In the genomic region with DNA sequence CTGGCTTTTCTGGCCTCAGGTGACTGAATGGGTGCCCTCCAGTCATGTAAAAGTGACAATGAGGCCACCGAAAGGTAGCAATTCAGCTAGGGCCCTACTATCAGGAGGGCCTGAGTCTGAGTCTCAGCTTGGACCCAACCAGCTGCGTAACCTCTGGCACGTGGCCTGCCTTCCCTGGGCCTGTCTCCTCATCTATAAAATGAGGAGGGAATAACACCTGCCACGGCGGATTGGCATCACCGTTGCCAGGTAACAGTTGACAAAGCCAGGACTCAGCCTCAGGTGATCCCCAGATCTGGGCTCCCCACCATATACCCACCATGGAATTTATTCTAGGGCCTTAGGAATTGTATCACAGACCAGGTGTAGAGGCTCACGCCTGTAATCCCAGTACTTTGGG, we compare ENCODE assay signal across 26 cellular contexts.
"Had no signal": no experiment of that assay in that cellular context is flagged by ENCODE, and none has a peak within 500 bp of the region (broad histone marks: within the 10 kb centered on the region; RNA-seq: fewer than 3 reads in every experiment).

No MANE protein-coding gene starts in this region.

- H3K27ac Mint-ChIP-seq: dendritic cell treated with granulocyte-macrophage colony-stimulating factor and Interleukin-4, amounts not matched to agents 40 ng/mL and 50 ng/mL, for 4 days; endodermal cell; nephron progenitor cell; type B pancreatic cell had no signal

- H3K27ac ChIP-seq: colonic mucosa, epithelial cell of prostate, gastrocnemius medialis, heart left ventricle, hepatocyte, pancreas, right lobe of liver, stomach, tibial artery had no signal

- H3K27me3 Mint-ChIP-seq: dendritic cell treated with granulocyte-macrophage colony-stimulating factor and Interleukin-4, amounts not matched to agents 40 ng/mL and 50 ng/mL, for 4 days; naive thymus-derived CD8-positive, alpha-beta T cell; type B pancreatic cell had no signal

- H3K4me2 ChIP-seq: hepatocyte had no signal

- H3K9me3 Mint-ChIP-seq: naive thymus-derived CD8-positive, alpha-beta T cell; type B pancreatic cell had no signal

- DNase-seq: colonic mucosa; effector CD8-positive, alpha-beta T cell; endodermal cell; foreskin fibroblast; gastrocnemius medialis; mammary epithelial cell; naive thymus-derived CD8-positive, alpha-beta T cell; nephron progenitor cell; occipital lobe; pancreas; right lobe of liver; small intestine; stimulated activated CD4-positive, alpha-beta T cell treated with anti-CD3 and anti-CD28 coated beads, Interleukin-12 subunit alpha, Interleukin-12 subunit beta, amount 100 ng/mL, for 4 hours; stimulated activated CD4-positive, alpha-beta T cell treated with anti-CD3 and anti-CD28 coated beads, Interleukin-1b, Interleukin-23, amount 100 ng/mL, for 48 hours; stimulated activated CD4-positive, alpha-beta T cell treated with anti-CD3 and anti-CD28 coated beads, Interleukin-4, amount 100 ng/mL, for 1 hour; stimulated activated CD8-positive, alpha-beta memory T cell treated with anti-CD3 and anti-CD28 coated beads, Interleukin-4, amount 100 ng/mL, for 48 hours; stimulated activated naive CD4-positive, alpha-beta T cell; stomach; tibial artery had no signal

- H3K4me1 Mint-ChIP-seq: endodermal cell; naive thymus-derived CD8-positive, alpha-beta T cell had no signal

- H3K4me1 ChIP-seq: colonic mucosa, gastrocnemius medialis, heart left ventricle, pancreas, right lobe of liver, stomach had no signal

- H3K36me3 ChIP-seq: colonic mucosa, right lobe of liver had no signal

- ATAC-seq: esophagus mucosa; gastrocnemius medialis; heart left ventricle; left lobe of liver; naive thymus-derived CD8-positive, alpha-beta T cell; pancreas; right lobe of liver had no signal

- H3K4me3 ChIP-seq: colonic mucosa, gastrocnemius medialis, heart left ventricle, hepatocyte, pancreas, right lobe of liver, stomach, tibial artery had no signal

- H3K27me3 ChIP-seq: colonic mucosa, gastrocnemius medialis, heart left ventricle, hepatocyte, pancreas, right lobe of liver, stomach, tibial artery had no signal

- H2AFZ ChIP-seq: hepatocyte had no signal

- H3K9me3 ChIP-seq: colonic mucosa, gastrocnemius medialis, pancreas, right lobe of liver, tibial artery had no signal

- H3K4me3 Mint-ChIP-seq: dendritic cell treated with granulocyte-macrophage colony-stimulating factor and Interleukin-4, amounts not matched to agents 40 ng/mL and 50 ng/mL, for 4 days; endodermal cell; naive thymus-derived CD8-positive, alpha-beta T cell; nephron progenitor cell; type B pancreatic cell had no signal
